12 cellular contexts compared by ENCODE assay signal in genomic region chr12:80622271-80622670, GRCh38.
DNase-seq lines count a peak whose midpoint lies in the region; ATAC-seq and TF ChIP-seq lines count a peak whose summit lies in the region.
"Had no signal": no experiment of that assay in that cellular context is flagged by ENCODE, and none has a peak within 500 bp of the region (broad histone marks: within the 10 kb centered on the region; RNA-seq: fewer than 3 reads in every experiment).

No MANE protein-coding gene starts in this region.

- H3K36me3 Mint-ChIP-seq in Calu3 (ENCODE audit: insufficient read depth, unreplicated experiment): no peaks in the 10 kb centered on the region

- peak; percentile 14 for DNase-seq in Calu3
- peak; percentile 9 for DNase-seq in HPDE6-E6E7 (ENCODE audit: extremely low spot score)
- DNase-seq in RWPE2 (ENCODE audit: low spot score): no peak
- peak; percentile 49 for DNase-seq in fibroblast of peridontal ligament (ENCODE audit: extremely low read depth)
- no peak for DNase-seq in sigmoid colon
- DNase-seq in HUDEP-2 (lab: John Stamatoyannopoulos, UW; ENCODE audit: unreplicated experiment in 76 of 76): no peak
- DNase-seq in activated T-cell treated with anti-CD3 and anti-CD28 coated beads for 4 hours: no peak
- DNase-seq: DND-41, NCI-H2029, trophoblast cell had no signal

- no peak for TF ChIP-seq POLR2A in sigmoid colon (IDR thresholded peaks at IDR 0.05)

- ATAC-seq in RWPE2 (ENCODE audit: low read depth) (no peak), HG03045 (IDR thresholded peaks at IDR 0.05; ENCODE audit: unreplicated experiment) (no peak)

- no peaks in the 10 kb centered on the region for H3K27me3 Mint-ChIP-seq in Calu3 (ENCODE audit: unreplicated experiment)

- CTCF ChIA-PET in Calu3 (lab: Charles Lee): no interaction called here

- intact Hi-C loops in Calu3 (cut with micrococcal nuclease; ENCODE audit: unreplicated experiment) (loop anchor here (5.0 kb wide), 1 partner anchor 210 kb away; no protein-coding TSS in a partner anchor), sigmoid colon (cut with DNase I) (no loop called here)

- H3K9me3 ChIP-seq in RWPE2 (ENCODE audit: severe bottlenecking): no peaks in the 10 kb centered on the region
- no peaks in the 10 kb centered on the region for H3K9me3 ChIP-seq in sigmoid colon

- no peak overlapping the region for H3K27ac Mint-ChIP-seq in Calu3 (ENCODE audit: unreplicated experiment)

- H3K36me3 ChIP-seq in RWPE2 (ENCODE audit: low read depth) (no peaks in the 10 kb centered on the region), sigmoid colon (no peaks in the 10 kb centered on the region)

- no peaks in the 10 kb centered on the region for H3K9me3 Mint-ChIP-seq in Calu3 (ENCODE audit: low read depth, unreplicated experiment)

- TF ChIP-seq EP300 in sigmoid colon (IDR thresholded peaks at IDR 0.05): no peak

- H3K27me3 ChIP-seq in RWPE2 (ENCODE audit: insufficient read depth, poor library complexity, severe bottlenecking): no peaks in the 10 kb centered on the region
- no peaks in the 10 kb centered on the region for H3K27me3 ChIP-seq in sigmoid colon

- 67 to 80% methylated on average over 1 of the region's 1 CpG for WGBS in sigmoid colon, 2 donors

- peak; percentile 26 for TF ChIP-seq CTCF in Calu3 (IDR thresholded peaks at IDR 0.05; ENCODE audit: unreplicated experiment)
- TF ChIP-seq CTCF in RWPE2 (IDR thresholded peaks at IDR 0.05; ENCODE audit: poor library complexity, severe bottlenecking): peak; percentile 57
- no peak for TF ChIP-seq CTCF in sigmoid colon (IDR thresholded peaks at IDR 0.05)

- BruUV-seq in Calu3 (replicated peaks; lab: Mats Ljungman, UMichigan): no TSS peak

- no peaks in the 10 kb centered on the region for H3K4me1 Mint-ChIP-seq in Calu3 (ENCODE audit: low read depth, unreplicated experiment)

- peaks cover 2% of the 10 kb centered on the region for H3K4me1 ChIP-seq in RWPE2 (ENCODE audit: insufficient read depth, poor library complexity, severe bottlenecking)
- no peaks in the 10 kb centered on the region for H3K4me1 ChIP-seq in sigmoid colon

- H3K4me3 ChIP-seq in RWPE2 (ENCODE audit: severe bottlenecking) (no peak overlapping the region), sigmoid colon (no peak overlapping the region)

- no peak overlapping the region for H3K4me3 Mint-ChIP-seq in Calu3 (ENCODE audit: low read depth, unreplicated experiment)

- H3K27ac ChIP-seq in RWPE2 (ENCODE audit: poor library complexity, severe bottlenecking) (no peak overlapping the region), sigmoid colon (no peak overlapping the region)
- H3K27ac ChIP-seq: HL-60 had no signal

Comparison
In these comparisons a context has a peak if more than half of its experiments do, and no peak if none do; other contexts are left out.
1. DNase-seq: peak in Calu3 (single experiment), HPDE6-E6E7 (single experiment) and fibroblast of peridontal ligament (single experiment); none in RWPE2 (single experiment), sigmoid colon (single experiment), HUDEP-2 (0 of 76) and activated T-cell treated with anti-CD3 and anti-CD28 coated beads for 4 hours (single experiment).
2. CTCF ChIP-seq: peak in Calu3 (single experiment) and RWPE2 (single experiment); none in sigmoid colon (0 of 4).